Comparison of ENCODE assay signal across 1 cellular context in genomic region chr3:15380980-15381890, GRCh38.
TF ChIP-seq lines count a peak whose summit lies in the region.

No MANE protein-coding gene starts in this region.

TF ChIP-seq in GM12878, 131 proteins besides CTCF, POLR2A, EP300 and RAD21:
- TF ChIP-seq, protein P1, sequence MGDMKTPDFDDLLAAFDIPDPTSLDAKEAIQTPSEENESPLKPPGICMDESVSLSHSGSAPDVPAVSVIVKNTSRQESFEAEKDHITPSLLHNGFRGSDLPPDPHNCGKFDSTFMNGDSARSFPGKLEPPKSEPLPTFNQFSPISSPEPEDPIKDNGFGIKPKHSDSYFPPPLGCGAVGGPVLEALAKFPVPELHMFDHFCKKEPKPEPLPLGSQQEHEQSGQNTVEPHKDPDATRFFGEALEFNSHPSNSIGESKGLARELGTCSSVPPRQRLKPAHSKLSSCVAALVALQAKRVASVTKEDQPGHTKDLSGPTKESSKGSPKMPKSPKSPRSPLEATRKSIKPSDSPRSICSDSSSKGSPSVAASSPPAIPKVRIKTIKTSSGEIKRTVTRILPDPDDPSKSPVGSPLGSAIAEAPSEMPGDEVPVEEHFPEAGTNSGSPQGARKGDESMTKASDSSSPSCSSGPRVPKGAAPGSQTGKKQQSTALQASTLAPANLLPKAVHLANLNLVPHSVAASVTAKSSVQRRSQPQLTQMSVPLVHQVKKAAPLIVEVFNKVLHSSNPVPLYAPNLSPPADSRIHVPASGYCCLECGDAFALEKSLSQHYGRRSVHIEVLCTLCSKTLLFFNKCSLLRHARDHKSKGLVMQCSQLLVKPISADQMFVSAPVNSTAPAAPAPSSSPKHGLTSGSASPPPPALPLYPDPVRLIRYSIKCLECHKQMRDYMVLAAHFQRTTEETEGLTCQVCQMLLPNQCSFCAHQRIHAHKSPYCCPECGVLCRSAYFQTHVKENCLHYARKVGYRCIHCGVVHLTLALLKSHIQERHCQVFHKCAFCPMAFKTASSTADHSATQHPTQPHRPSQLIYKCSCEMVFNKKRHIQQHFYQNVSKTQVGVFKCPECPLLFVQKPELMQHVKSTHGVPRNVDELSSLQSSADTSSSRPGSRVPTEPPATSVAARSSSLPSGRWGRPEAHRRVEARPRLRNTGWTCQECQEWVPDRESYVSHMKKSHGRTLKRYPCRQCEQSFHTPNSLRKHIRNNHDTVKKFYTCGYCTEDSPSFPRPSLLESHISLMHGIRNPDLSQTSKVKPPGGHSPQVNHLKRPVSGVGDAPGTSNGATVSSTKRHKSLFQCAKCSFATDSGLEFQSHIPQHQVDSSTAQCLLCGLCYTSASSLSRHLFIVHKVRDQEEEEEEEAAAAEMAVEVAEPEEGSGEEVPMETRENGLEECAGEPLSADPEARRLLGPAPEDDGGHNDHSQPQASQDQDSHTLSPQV (IDR thresholded peaks at IDR 0.05) = peak; percentile 95
- TF ChIP-seq BMI1 (IDR thresholded peaks at IDR 0.05; ENCODE audit: borderline replicate concordance) (no peak), JUNB (IDR thresholded peaks at IDR 0.05) (no peak), ZNF687 (IDR thresholded peaks at IDR 0.05) (peak; percentile 78), TCF7 (IDR thresholded peaks at IDR 0.05; ENCODE audit: borderline replicate concordance) (no peak), SPI1 (IDR thresholded peaks at IDR 0.05; ENCODE audit: borderline replicate concordance, insufficient read depth, low read depth, low read length) (peak; percentile 48; the same call in 1 of the 2 replicates)
TF ChIP-seq in GM12878: peak in this region for 3.
